In the genomic region with DNA sequence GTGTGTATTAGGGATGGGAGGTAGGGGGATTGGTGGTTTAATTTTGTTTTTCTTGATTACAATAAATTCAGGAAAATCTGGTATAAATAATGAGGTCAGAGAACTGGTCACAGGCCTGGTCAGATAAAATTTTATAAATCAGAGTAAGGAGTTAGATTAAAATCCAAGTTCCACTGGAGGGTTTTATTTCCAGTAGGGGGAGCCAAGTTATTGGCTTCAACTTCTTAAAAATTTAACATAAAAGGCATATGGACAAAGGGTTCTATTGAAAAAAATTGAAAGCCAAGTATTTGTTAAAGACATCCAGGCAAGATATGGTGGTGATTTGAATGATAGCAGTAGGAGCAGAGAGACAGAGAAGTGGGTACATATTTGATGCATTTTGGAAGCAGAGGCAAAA, we compare ENCODE assay signal across 2 cellular contexts.
TF ChIP-seq lines count a peak whose summit lies in the region.

No MANE protein-coding gene starts in this region.

TF ChIP-seq in SK-N-SH, 30 proteins besides CTCF, POLR2A, EP300 and RAD21 (continued from another document):
- TF ChIP-seq, protein P1, sequence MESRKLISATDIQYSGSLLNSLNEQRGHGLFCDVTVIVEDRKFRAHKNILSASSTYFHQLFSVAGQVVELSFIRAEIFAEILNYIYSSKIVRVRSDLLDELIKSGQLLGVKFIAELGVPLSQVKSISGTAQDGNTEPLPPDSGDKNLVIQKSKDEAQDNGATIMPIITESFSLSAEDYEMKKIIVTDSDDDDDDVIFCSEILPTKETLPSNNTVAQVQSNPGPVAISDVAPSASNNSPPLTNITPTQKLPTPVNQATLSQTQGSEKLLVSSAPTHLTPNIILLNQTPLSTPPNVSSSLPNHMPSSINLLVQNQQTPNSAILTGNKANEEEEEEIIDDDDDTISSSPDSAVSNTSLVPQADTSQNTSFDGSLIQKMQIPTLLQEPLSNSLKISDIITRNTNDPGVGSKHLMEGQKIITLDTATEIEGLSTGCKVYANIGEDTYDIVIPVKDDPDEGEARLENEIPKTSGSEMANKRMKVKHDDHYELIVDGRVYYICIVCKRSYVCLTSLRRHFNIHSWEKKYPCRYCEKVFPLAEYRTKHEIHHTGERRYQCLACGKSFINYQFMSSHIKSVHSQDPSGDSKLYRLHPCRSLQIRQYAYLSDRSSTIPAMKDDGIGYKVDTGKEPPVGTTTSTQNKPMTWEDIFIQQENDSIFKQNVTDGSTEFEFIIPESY (IDR thresholded peaks at IDR 0.05; ENCODE audit: borderline replicate concordance, low read depth): no peak
- TF ChIP-seq, protein P2, sequence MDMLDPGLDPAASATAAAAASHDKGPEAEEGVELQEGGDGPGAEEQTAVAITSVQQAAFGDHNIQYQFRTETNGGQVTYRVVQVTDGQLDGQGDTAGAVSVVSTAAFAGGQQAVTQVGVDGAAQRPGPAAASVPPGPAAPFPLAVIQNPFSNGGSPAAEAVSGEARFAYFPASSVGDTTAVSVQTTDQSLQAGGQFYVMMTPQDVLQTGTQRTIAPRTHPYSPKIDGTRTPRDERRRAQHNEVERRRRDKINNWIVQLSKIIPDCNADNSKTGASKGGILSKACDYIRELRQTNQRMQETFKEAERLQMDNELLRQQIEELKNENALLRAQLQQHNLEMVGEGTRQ (IDR thresholded peaks at IDR 0.05; ENCODE audit: borderline replicate concordance, low read depth, low read length): no peak
- TF ChIP-seq, protein P3, sequence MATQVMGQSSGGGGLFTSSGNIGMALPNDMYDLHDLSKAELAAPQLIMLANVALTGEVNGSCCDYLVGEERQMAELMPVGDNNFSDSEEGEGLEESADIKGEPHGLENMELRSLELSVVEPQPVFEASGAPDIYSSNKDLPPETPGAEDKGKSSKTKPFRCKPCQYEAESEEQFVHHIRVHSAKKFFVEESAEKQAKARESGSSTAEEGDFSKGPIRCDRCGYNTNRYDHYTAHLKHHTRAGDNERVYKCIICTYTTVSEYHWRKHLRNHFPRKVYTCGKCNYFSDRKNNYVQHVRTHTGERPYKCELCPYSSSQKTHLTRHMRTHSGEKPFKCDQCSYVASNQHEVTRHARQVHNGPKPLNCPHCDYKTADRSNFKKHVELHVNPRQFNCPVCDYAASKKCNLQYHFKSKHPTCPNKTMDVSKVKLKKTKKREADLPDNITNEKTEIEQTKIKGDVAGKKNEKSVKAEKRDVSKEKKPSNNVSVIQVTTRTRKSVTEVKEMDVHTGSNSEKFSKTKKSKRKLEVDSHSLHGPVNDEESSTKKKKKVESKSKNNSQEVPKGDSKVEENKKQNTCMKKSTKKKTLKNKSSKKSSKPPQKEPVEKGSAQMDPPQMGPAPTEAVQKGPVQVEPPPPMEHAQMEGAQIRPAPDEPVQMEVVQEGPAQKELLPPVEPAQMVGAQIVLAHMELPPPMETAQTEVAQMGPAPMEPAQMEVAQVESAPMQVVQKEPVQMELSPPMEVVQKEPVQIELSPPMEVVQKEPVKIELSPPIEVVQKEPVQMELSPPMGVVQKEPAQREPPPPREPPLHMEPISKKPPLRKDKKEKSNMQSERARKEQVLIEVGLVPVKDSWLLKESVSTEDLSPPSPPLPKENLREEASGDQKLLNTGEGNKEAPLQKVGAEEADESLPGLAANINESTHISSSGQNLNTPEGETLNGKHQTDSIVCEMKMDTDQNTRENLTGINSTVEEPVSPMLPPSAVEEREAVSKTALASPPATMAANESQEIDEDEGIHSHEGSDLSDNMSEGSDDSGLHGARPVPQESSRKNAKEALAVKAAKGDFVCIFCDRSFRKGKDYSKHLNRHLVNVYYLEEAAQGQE (IDR thresholded peaks at IDR 0.05; ENCODE audit: low read depth, low read length): no peak
- TF ChIP-seq, protein P4, sequence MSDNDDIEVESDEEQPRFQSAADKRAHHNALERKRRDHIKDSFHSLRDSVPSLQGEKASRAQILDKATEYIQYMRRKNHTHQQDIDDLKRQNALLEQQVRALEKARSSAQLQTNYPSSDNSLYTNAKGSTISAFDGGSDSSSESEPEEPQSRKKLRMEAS (IDR thresholded peaks at IDR 0.05; ENCODE audit: low read depth): no peak
- TF ChIP-seq TCF12 (IDR thresholded peaks at IDR 0.05): no peak
- TF ChIP-seq SMC3 (IDR thresholded peaks at IDR 0.05; ENCODE audit: low read depth, low read length): no peak
- TF ChIP-seq NFIC (IDR thresholded peaks at IDR 0.05; ENCODE audit: borderline replicate concordance): no peak

TF ChIP-seq in SK-N-SH treated with all-trans-retinoic acid at 6 μM for 48 hours, 23 proteins besides CTCF, POLR2A, EP300 and RAD21 (continued from another document):
- TF ChIP-seq, protein P5, sequence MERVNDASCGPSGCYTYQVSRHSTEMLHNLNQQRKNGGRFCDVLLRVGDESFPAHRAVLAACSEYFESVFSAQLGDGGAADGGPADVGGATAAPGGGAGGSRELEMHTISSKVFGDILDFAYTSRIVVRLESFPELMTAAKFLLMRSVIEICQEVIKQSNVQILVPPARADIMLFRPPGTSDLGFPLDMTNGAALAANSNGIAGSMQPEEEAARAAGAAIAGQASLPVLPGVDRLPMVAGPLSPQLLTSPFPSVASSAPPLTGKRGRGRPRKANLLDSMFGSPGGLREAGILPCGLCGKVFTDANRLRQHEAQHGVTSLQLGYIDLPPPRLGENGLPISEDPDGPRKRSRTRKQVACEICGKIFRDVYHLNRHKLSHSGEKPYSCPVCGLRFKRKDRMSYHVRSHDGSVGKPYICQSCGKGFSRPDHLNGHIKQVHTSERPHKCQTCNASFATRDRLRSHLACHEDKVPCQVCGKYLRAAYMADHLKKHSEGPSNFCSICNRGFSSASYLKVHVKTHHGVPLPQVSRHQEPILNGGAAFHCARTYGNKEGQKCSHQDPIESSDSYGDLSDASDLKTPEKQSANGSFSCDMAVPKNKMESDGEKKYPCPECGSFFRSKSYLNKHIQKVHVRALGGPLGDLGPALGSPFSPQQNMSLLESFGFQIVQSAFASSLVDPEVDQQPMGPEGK (CRISPR knock-in tag; IDR thresholded peaks at IDR 0.05; ENCODE audit: borderline replicate concordance): no peak
- no peak for TF ChIP-seq TCF4 (CRISPR knock-in tag; IDR thresholded peaks at IDR 0.05; ENCODE audit: borderline replicate concordance)
- TF ChIP-seq ARNTL (CRISPR knock-in tag; IDR thresholded peaks at IDR 0.05; ENCODE audit: borderline replicate concordance, low read depth): no peak
- no peak for TF ChIP-seq CSDC2 (CRISPR knock-in tag; IDR thresholded peaks at IDR 0.05)
- no peak for TF ChIP-seq GLIS3 (CRISPR knock-in tag; IDR thresholded peaks at IDR 0.05)
- TF ChIP-seq ZFP3 (CRISPR knock-in tag; IDR thresholded peaks at IDR 0.05): no peak
- TF ChIP-seq ZNF70 (CRISPR knock-in tag; IDR thresholded peaks at IDR 0.05): no peak
- TF ChIP-seq TOX (CRISPR knock-in tag; IDR thresholded peaks at IDR 0.05; ENCODE audit: borderline replicate concordance): no peak
- TF ChIP-seq, protein P6, sequence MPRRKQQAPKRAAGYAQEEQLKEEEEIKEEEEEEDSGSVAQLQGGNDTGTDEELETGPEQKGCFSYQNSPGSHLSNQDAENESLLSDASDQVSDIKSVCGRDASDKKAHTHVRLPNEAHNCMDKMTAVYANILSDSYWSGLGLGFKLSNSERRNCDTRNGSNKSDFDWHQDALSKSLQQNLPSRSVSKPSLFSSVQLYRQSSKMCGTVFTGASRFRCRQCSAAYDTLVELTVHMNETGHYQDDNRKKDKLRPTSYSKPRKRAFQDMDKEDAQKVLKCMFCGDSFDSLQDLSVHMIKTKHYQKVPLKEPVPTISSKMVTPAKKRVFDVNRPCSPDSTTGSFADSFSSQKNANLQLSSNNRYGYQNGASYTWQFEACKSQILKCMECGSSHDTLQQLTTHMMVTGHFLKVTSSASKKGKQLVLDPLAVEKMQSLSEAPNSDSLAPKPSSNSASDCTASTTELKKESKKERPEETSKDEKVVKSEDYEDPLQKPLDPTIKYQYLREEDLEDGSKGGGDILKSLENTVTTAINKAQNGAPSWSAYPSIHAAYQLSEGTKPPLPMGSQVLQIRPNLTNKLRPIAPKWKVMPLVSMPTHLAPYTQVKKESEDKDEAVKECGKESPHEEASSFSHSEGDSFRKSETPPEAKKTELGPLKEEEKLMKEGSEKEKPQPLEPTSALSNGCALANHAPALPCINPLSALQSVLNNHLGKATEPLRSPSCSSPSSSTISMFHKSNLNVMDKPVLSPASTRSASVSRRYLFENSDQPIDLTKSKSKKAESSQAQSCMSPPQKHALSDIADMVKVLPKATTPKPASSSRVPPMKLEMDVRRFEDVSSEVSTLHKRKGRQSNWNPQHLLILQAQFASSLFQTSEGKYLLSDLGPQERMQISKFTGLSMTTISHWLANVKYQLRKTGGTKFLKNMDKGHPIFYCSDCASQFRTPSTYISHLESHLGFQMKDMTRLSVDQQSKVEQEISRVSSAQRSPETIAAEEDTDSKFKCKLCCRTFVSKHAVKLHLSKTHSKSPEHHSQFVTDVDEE (CRISPR knock-in tag; IDR thresholded peaks at IDR 0.05): no peak
- TF ChIP-seq, protein P7, sequence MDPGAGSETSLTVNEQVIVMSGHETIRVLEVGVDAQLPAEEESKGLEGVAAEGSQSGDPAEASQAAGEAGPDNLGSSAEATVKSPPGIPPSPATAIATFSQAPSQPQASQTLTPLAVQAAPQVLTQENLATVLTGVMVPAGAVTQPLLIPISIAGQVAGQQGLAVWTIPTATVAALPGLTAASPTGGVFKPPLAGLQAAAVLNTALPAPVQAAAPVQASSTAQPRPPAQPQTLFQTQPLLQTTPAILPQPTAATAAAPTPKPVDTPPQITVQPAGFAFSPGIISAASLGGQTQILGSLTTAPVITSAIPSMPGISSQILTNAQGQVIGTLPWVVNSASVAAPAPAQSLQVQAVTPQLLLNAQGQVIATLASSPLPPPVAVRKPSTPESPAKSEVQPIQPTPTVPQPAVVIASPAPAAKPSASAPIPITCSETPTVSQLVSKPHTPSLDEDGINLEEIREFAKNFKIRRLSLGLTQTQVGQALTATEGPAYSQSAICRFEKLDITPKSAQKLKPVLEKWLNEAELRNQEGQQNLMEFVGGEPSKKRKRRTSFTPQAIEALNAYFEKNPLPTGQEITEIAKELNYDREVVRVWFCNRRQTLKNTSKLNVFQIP (CRISPR knock-in tag; IDR thresholded peaks at IDR 0.05; ENCODE audit: borderline replicate concordance, low read depth): no peak
TF ChIP-seq in SK-N-SH treated with all-trans-retinoic acid at 6 μM for 48 hours: peak in this region for 0.
